8 cellular contexts compared by ENCODE assay signal in genomic region chr12:26298785-26299621, GRCh38.
DNase-seq lines count a peak whose midpoint lies in the region; ATAC-seq and TF ChIP-seq lines count a peak whose summit lies in the region.

No MANE protein-coding gene starts in this region.

- H3K4me3 ChIP-seq in KMS-11 (IDR thresholded peaks at IDR 0.05; ENCODE audit: insufficient read depth, low read depth, low read length), result no peak overlapping the region

- no peaks in the 10 kb centered on the region for H3K79me2 ChIP-seq in KMS-11 (ENCODE audit: insufficient read depth, low read depth)

- H3K4me2 ChIP-seq in KMS-11, result peak overlapping the region; percentile 67

- H3K36me3 Mint-ChIP-seq in activated T-helper 17 cell treated with anti-CD3 and anti-CD28 coated beads, Interleukin-2, amount 50 U/mL, for 72 hours (ENCODE audit: low read depth), result no peaks in the 10 kb centered on the region
- no peaks in the 10 kb centered on the region for H3K36me3 Mint-ChIP-seq in stimulated activated effector memory CD8-positive, alpha-beta T cell treated with anti-CD3 and anti-CD28 coated beads, Interleukin-12 subunit alpha, Interleukin-12 subunit beta, amount 100 ng/mL, for 72 hours
- H3K36me3 Mint-ChIP-seq in progenitor cell of endocrine pancreas (ENCODE audit: insufficient read depth), result no peaks in the 10 kb centered on the region

- peak overlapping the region; percentile 55 for H3K4me3 Mint-ChIP-seq in activated T-helper 17 cell treated with anti-CD3 and anti-CD28 coated beads, Interleukin-2, amount 50 U/mL, for 72 hours
- H3K4me3 Mint-ChIP-seq in stimulated activated effector memory CD8-positive, alpha-beta T cell treated with anti-CD3 and anti-CD28 coated beads, Interleukin-12 subunit alpha, Interleukin-12 subunit beta, amount 100 ng/mL, for 72 hours, result peak overlapping the region; percentile 8
- no peak overlapping the region for H3K4me3 Mint-ChIP-seq in progenitor cell of endocrine pancreas (ENCODE audit: low read depth)

- peak; percentile 99 for ATAC-seq in GM18498 (IDR thresholded peaks at IDR 0.05; ENCODE audit: unreplicated experiment)
- ATAC-seq in activated T-helper 17 cell treated with anti-CD3 and anti-CD28 coated beads, Interleukin-2, amount 50 U/mL, for 72 hours (replicated peaks), result peak; percentile 95
- peak; percentile 89 to 97 for ATAC-seq in left cardiac atrium
- peak; percentile 98 for ATAC-seq in stimulated activated effector memory CD8-positive, alpha-beta T cell treated with anti-CD3 and anti-CD28 coated beads, Interleukin-12 subunit alpha, Interleukin-12 subunit beta, amount 100 ng/mL, for 72 hours

- H3K27me3 Mint-ChIP-seq in activated T-helper 17 cell treated with anti-CD3 and anti-CD28 coated beads, Interleukin-2, amount 50 U/mL, for 72 hours, result no peaks in the 10 kb centered on the region
- H3K27me3 Mint-ChIP-seq in progenitor cell of endocrine pancreas, result no peaks in the 10 kb centered on the region

- TF ChIP-seq CTCF in KMS-11 (conservative IDR thresholded peaks at IDR 0.05; ENCODE audit: low read depth, low read length), result no peak
- no peak for TF ChIP-seq CTCF in progenitor cell of endocrine pancreas (IDR thresholded peaks at IDR 0.05; ENCODE audit: unreplicated experiment)

- H3K36me3 ChIP-seq in KMS-11 (ENCODE audit: insufficient read depth), result no peaks in the 10 kb centered on the region

- H3K27ac ChIP-seq in KMS-11, result peak overlapping the region; percentile 92

- DNase-seq in H4 (ENCODE audit: low spot score) (peak; percentile 73), left cardiac atrium (no peak), SHP77 (lab: John Stamatoyannopoulos, UW) (no peak), progenitor cell of endocrine pancreas (ENCODE audit: low spot score, unreplicated experiment) (no peak)
- DNase-seq in stimulated activated effector memory CD8-positive, alpha-beta T cell treated with anti-CD3 and anti-CD28 coated beads, Interleukin-12 subunit alpha, Interleukin-12 subunit beta, amount 100 ng/mL, for 72 hours (ENCODE audit: low spot score in 2 of 2), result no peak

- H3K4me1 ChIP-seq in KMS-11 (ENCODE audit: low read depth, poor library complexity, severe bottlenecking), result peaks cover 86% of the 10 kb centered on the region

- peak overlapping the region; percentile 11 for H2AFZ ChIP-seq in KMS-11 (ENCODE audit: low read depth)

- H3K27me3 ChIP-seq in KMS-11 (ENCODE audit: insufficient read depth, low read depth), result no peaks in the 10 kb centered on the region

- peaks cover 21% of the 10 kb centered on the region for H3K4me1 Mint-ChIP-seq in activated T-helper 17 cell treated with anti-CD3 and anti-CD28 coated beads, Interleukin-2, amount 50 U/mL, for 72 hours
- peaks cover 22% of the 10 kb centered on the region for H3K4me1 Mint-ChIP-seq in stimulated activated effector memory CD8-positive, alpha-beta T cell treated with anti-CD3 and anti-CD28 coated beads, Interleukin-12 subunit alpha, Interleukin-12 subunit beta, amount 100 ng/mL, for 72 hours
- H3K4me1 Mint-ChIP-seq in progenitor cell of endocrine pancreas (ENCODE audit: low read depth), result peaks cover 2% of the 10 kb centered on the region

- H3K9me3 Mint-ChIP-seq in activated T-helper 17 cell treated with anti-CD3 and anti-CD28 coated beads, Interleukin-2, amount 50 U/mL, for 72 hours, result no peaks in the 10 kb centered on the region
- peaks cover 3% of the 10 kb centered on the region for H3K9me3 Mint-ChIP-seq in stimulated activated effector memory CD8-positive, alpha-beta T cell treated with anti-CD3 and anti-CD28 coated beads, Interleukin-12 subunit alpha, Interleukin-12 subunit beta, amount 100 ng/mL, for 72 hours
- H3K9me3 Mint-ChIP-seq in progenitor cell of endocrine pancreas (ENCODE audit: low read depth), result no peaks in the 10 kb centered on the region

- H3K9ac ChIP-seq in KMS-11, result peak overlapping the region; percentile 50

- no peaks in the 10 kb centered on the region for H4K20me1 ChIP-seq in KMS-11 (ENCODE audit: insufficient read depth)

- peak overlapping the region; percentile 2 for H3K27ac Mint-ChIP-seq in activated T-helper 17 cell treated with anti-CD3 and anti-CD28 coated beads, Interleukin-2, amount 50 U/mL, for 72 hours
- peak overlapping the region; percentile 0 for H3K27ac Mint-ChIP-seq in stimulated activated effector memory CD8-positive, alpha-beta T cell treated with anti-CD3 and anti-CD28 coated beads, Interleukin-12 subunit alpha, Interleukin-12 subunit beta, amount 100 ng/mL, for 72 hours
- H3K27ac Mint-ChIP-seq in progenitor cell of endocrine pancreas, result no peak overlapping the region

- intact Hi-C loops in left cardiac atrium (cut with DNase I), result no loop called here
